8 cellular contexts compared by ENCODE assay signal in genomic region chr3:32374788-32375595, GRCh38.
A peak's percentile ranks its signal among the peaks of the same experiment; 100 is the strongest.
DNase-seq lines count a peak whose midpoint lies in the region; ATAC-seq and TF ChIP-seq lines count a peak whose summit lies in the region.

No MANE protein-coding gene starts in this region.

- H3K4me3 Mint-ChIP-seq in central memory CD8-positive, alpha-beta T cell = no peak overlapping the region

- DNase-seq in DMS114 treated with DMSO at 0.1 percent for 48 hours (lab: John Stamatoyannopoulos, UW; ENCODE audit: unreplicated experiment) (peak; percentile 38), NCI-H1105 (lab: John Stamatoyannopoulos, UW) (peak; percentile 42), left kidney (ENCODE audit: low read depth, low spot score) (peak; percentile 94)
- DNase-seq in central memory CD8-positive, alpha-beta T cell (ENCODE audit: low spot score in 2 of 2) = peak; percentile 52 to 71
- DNase-seq in stimulated activated CD8-positive, alpha-beta memory T cell treated with anti-CD3 and anti-CD28 coated beads, Interleukin-12 subunit alpha, Interleukin-12 subunit beta, amount 100 ng/mL, for 24 hours (ENCODE audit: extremely low read depth) = peak; percentile 15

- no peaks in the 10 kb centered on the region for H3K36me3 Mint-ChIP-seq in central memory CD8-positive, alpha-beta T cell (ENCODE audit: insufficient read depth)

- no peaks in the 10 kb centered on the region for H3K9me3 Mint-ChIP-seq in central memory CD8-positive, alpha-beta T cell

- no peak overlapping the region for H3K4me3 ChIP-seq in WI38 (ENCODE audit: low read depth, low read length)

- no peaks in the 10 kb centered on the region for H3K27me3 Mint-ChIP-seq in central memory CD8-positive, alpha-beta T cell

- peaks cover 7% of the 10 kb centered on the region for H3K4me1 Mint-ChIP-seq in central memory CD8-positive, alpha-beta T cell

- ATAC-seq in GM21723 (IDR thresholded peaks at IDR 0.05; ENCODE audit: unreplicated experiment) (peak; percentile 76), HG03039 (IDR thresholded peaks at IDR 0.05; ENCODE audit: unreplicated experiment) (no peak)
- peak; percentile 70 for ATAC-seq in central memory CD8-positive, alpha-beta T cell (replicated peaks; ENCODE audit: extremely low read depth, poor library complexity, severe bottlenecking)

- no peak overlapping the region for H3K27ac Mint-ChIP-seq in central memory CD8-positive, alpha-beta T cell (ENCODE audit: low read depth)

- peak; percentile 51 for TF ChIP-seq CTCF in WI38 (IDR thresholded peaks at IDR 0.05; ENCODE audit: low read depth, low read length)

Comparison
In these comparisons a context has a peak if more than half of its experiments do, and no peak if none do; other contexts are left out.
1. DNase-seq: peak in every context shown above with its lines; median percentile 94 in left kidney; 62 in central memory CD8-positive, alpha-beta T cell; 42 in NCI-H1105; 38 in DMS114 treated with DMSO at 0.1 percent for 48 hours; 15 in stimulated activated CD8-positive, alpha-beta memory T cell treated with anti-CD3 and anti-CD28 coated beads, Interleukin-12 subunit alpha, Interleukin-12 subunit beta, amount 100 ng/mL, for 24 hours.